15 cellular contexts compared by ENCODE assay signal in the genomic region with DNA sequence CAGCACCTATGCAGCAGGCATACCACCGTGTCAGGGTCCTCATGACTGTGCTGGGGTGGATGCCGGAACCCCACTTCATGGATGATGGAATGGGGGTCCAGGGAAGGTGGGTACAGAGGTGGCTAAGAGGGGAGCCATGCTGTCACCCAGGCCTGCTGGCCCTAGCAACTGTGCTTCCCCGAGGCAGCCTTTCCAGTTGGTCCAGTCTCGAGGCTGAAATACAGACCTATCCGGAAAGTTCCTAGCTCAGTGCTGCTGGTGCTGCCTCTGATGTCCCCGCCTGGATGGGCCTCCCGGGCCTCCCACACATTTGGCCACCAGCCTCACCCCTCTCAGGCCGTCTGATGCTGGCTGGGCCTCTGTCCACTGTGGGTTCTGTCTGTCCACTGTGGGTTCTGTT.
"Had no signal": no experiment of that assay in that cellular context is flagged by ENCODE, and none has a peak within 500 bp of the region (broad histone marks: within the 10 kb centered on the region; RNA-seq: fewer than 3 reads in every experiment).

No MANE protein-coding gene starts in this region.

- DNase-seq: activated CD4-positive, alpha-beta T cell treated with anti-CD3 and anti-CD28 coated beads for 4 hours; activated CD8-positive, alpha-beta T cell treated with anti-CD3 and anti-CD28 coated beads for 36 hours; activated effector memory CD4-positive, alpha-beta T cell treated with anti-CD3 and anti-CD28 coated beads, Interleukin-2, amount 50 U/mL, for 16 hours; activated T-cell treated with anti-CD3 and anti-CD28 coated beads, Interleukin-2, amount 50 U/mL, for 4 hours; amniotic stem cell; body of pancreas; cerebellar nuclear complex; islet precursor cell; mesendoderm; natural killer cell; retina; testis; upper lobe of left lung had no signal

- H3K4me3 ChIP-seq: body of pancreas, gastroesophageal sphincter, smooth muscle cell, testis, upper lobe of left lung had no signal

- H3K27me3 ChIP-seq: body of pancreas, gastroesophageal sphincter, testis, upper lobe of left lung had no signal

- ATAC-seq: activated CD8-positive, alpha-beta T cell treated with anti-CD3 and anti-CD28 coated beads for 36 hours; activated T-cell treated with anti-CD3 and anti-CD28 coated beads, Interleukin-2, amount 50 U/mL, for 4 hours; body of pancreas; gastroesophageal sphincter; natural killer cell had no signal

- H3K4me2 ChIP-seq: smooth muscle cell had no signal

- H3K27ac ChIP-seq: body of pancreas, gastroesophageal sphincter, testis, upper lobe of left lung had no signal

- H3K9me3 ChIP-seq: body of pancreas, gastroesophageal sphincter, testis, upper lobe of left lung had no signal

- H3K4me1 ChIP-seq: body of pancreas, testis had no signal
